ENCODE assay signal across 10 cellular contexts in genomic region chr12:109115758-109116610, GRCh38. TPM values are rescaled to one million over a fixed set of nuclear protein-coding genes. Genes with fewer than 3 reads are reported as not detected.
DNase-seq lines count a peak whose midpoint lies in the region; ATAC-seq and TF ChIP-seq lines count a peak whose summit lies in the region.
"Had no signal": no experiment of that assay in that cellular context is flagged by ENCODE, and none has a peak within 500 bp of the region (broad histone marks: within the 10 kb centered on the region; RNA-seq: fewer than 3 reads in every experiment).

ACACB (plus strand) TSS chr12:109116587; CDS start chr12:109139406, 22,819 bp downstream.

- peaks cover 15% of the 10 kb centered on the region for H3K4me1 ChIP-seq in OCI-LY7 (ENCODE audit: insufficient read depth, low read length, poor library complexity, severe bottlenecking)
- peaks cover 7% of the 10 kb centered on the region for H3K4me1 ChIP-seq in osteoblast (ENCODE audit: insufficient read depth, low read length)

- no peaks in the 10 kb centered on the region for H4K20me1 ChIP-seq in OCI-LY7 (ENCODE audit: insufficient read depth, low read length)
- H4K20me1 ChIP-seq in osteoblast (ENCODE audit: insufficient read depth, low read length) = no peaks in the 10 kb centered on the region

- no peaks in the 10 kb centered on the region for H3K27me3 Mint-ChIP-seq in CD4-positive, alpha-beta T cell

- H3K79me2 ChIP-seq in OCI-LY7 (ENCODE audit: insufficient read depth, low read depth, low read length) = no peaks in the 10 kb centered on the region
- no peaks in the 10 kb centered on the region for H3K79me2 ChIP-seq in osteoblast (ENCODE audit: insufficient read depth, low read length)

- H3K9me3 Mint-ChIP-seq in CD4-positive, alpha-beta T cell = no peaks in the 10 kb centered on the region

- no peak for ATAC-seq in CD4-positive, alpha-beta T cell (ENCODE audit: poor library complexity)
- peak; percentile 78 for ATAC-seq in Right ventricle myocardium inferior

- H3K9me2 ChIP-seq in OCI-LY7 (ENCODE audit: insufficient read depth, low read length) = no peaks in the 10 kb centered on the region

- intact Hi-C loops in CD4-positive, alpha-beta T cell (cut with DNase I, micrococcal nuclease) = no loop called here
- intact Hi-C loops in OCI-LY7 (cut with micrococcal nuclease; ENCODE audit: unreplicated experiment) = no loop called here
- intact Hi-C loops in Right ventricle myocardium inferior (cut with DNase I) = loop anchor here (2.0 kb wide), 2 partner anchors 15 to 45 kb away; no protein-coding TSS in a partner anchor

- H3K27ac Mint-ChIP-seq in CD4-positive, alpha-beta T cell = no peak within 1 kb of the TSS

- H3K4me1 Mint-ChIP-seq in CD4-positive, alpha-beta T cell (ENCODE audit: low read depth) = peaks cover 37% of the 10 kb centered on the region

- no peak for DNase-seq in CD4-positive, alpha-beta T cell
- DNase-seq in OCI-LY7 (ENCODE audit: low spot score) (no peak), Right ventricle myocardium inferior (ENCODE audit: missing footprints) (peak; percentile 88), osteoblast (ENCODE audit: insufficient read length, low spot score, missing footprints) (no peak), SW 1271 (lab: John Stamatoyannopoulos, UW) (no peak), RKO (ENCODE audit: low spot score) (no peak), DMS 273 treated with DMSO at 0.1 percent for 48 hours (lab: John Stamatoyannopoulos, UW) (no peak)
- no peak for DNase-seq in stimulated activated naive CD4-positive, alpha-beta T cell treated with Interleukin-2 at 50 U/mL for 16 hours (lab: John Stamatoyannopoulos, UW)
- DNase-seq: dermis blood vessel endothelial cell, SHP77 treated with DMSO at 0.1 percent for 48 hours had no signal

- H2AFZ ChIP-seq in OCI-LY7 (ENCODE audit: low read length) (no peak within 1 kb of the TSS), osteoblast (ENCODE audit: low read length) (no peak within 1 kb of the TSS)

- H3K4me3 ChIP-seq in OCI-LY7 (ENCODE audit: low read depth, low read length, poor library complexity, severe bottlenecking) (no peak within 1 kb of the TSS), osteoblast (ENCODE audit: insufficient read depth, low read length) (no peak within 1 kb of the TSS)

- H3K36me3 Mint-ChIP-seq in CD4-positive, alpha-beta T cell (ENCODE audit: low read depth) = no peaks in the 10 kb centered on the region

- CTCF ChIA-PET in CD4-positive, alpha-beta T cell (lab: Charles Lee) = no interaction called here
- CTCF ChIA-PET in OCI-LY7 (lab: Charles Lee; ENCODE audit: unreplicated experiment) = no interaction called here

- POLR2A ChIA-PET in CD4-positive, alpha-beta T cell (lab: Charles Lee) = no interaction called here
- POLR2A ChIA-PET in OCI-LY7 (lab: Charles Lee) = interaction anchor here (1.0 kb wide), 2 partner anchors 10 to 11 kb away, joined by 3 to 4 read pairs; no protein-coding TSS in a partner anchor

- H3K27me3 ChIP-seq in CD4-positive, alpha-beta T cell (ENCODE audit: control insufficient read depth, insufficient read depth, low read length) = no peaks in the 10 kb centered on the region
- no peaks in the 10 kb centered on the region for H3K27me3 ChIP-seq in osteoblast (ENCODE audit: insufficient read depth, low read length)

- BruUV-seq in OCI-LY7 (replicated peaks; lab: Mats Ljungman, UMichigan) = no TSS peak

- no peaks in the 10 kb centered on the region for H3K9me3 ChIP-seq in CD4-positive, alpha-beta T cell (ENCODE audit: control insufficient read depth, low read length)
- H3K9me3 ChIP-seq in OCI-LY7 (ENCODE audit: low read length) = no peaks in the 10 kb centered on the region
- H3K9me3 ChIP-seq in osteoblast (ENCODE audit: low read depth, low read length) = no peaks in the 10 kb centered on the region

- H3K4me3 Mint-ChIP-seq in CD4-positive, alpha-beta T cell = no peak within 1 kb of the TSS

- H3K36me3 ChIP-seq in OCI-LY7 (ENCODE audit: insufficient read depth, low read length) = peaks cover 19% of the 10 kb centered on the region
- H3K36me3 ChIP-seq in osteoblast (ENCODE audit: insufficient read depth, low read length) = no peaks in the 10 kb centered on the region

- no peak for TF ChIP-seq CTCF in CD4-positive, alpha-beta T cell (IDR thresholded peaks at IDR 0.05)
- TF ChIP-seq CTCF in OCI-LY7 (conservative IDR thresholded peaks at IDR 0.05; ENCODE audit: low read length) (no peak), osteoblast (IDR thresholded peaks at IDR 0.05; ENCODE audit: extremely low read depth, low read depth, low read length) (no peak)

- H3K4me2 ChIP-seq in OCI-LY7 (ENCODE audit: low read length) (no peak within 1 kb of the TSS), osteoblast (ENCODE audit: insufficient read depth, low read length) (no peak within 1 kb of the TSS)

- H3K27ac ChIP-seq in CD4-positive, alpha-beta T cell (ENCODE audit: low read depth, low read length) = no peak within 1 kb of the TSS
- H3K27ac ChIP-seq in OCI-LY7 (ENCODE audit: low read depth, low read length, poor library complexity, severe bottlenecking) = no peak within 1 kb of the TSS
- no peak within 1 kb of the TSS for H3K27ac ChIP-seq in osteoblast (ENCODE audit: low read depth, low read length)

RNA-seq across cellular contexts. Expression of gene ACACB, which starts in this region (rescaled TPM):
- total RNA-seq in CD4-positive, alpha-beta T cell = 10 to 100 TPM; 30.3 to 32.2 TPM
- total RNA-seq in OCI-LY7 (2014; rRNA removed; shearing (Covaris generic)) = 19.7 and 25.6 TPM in 2 replicates
- total RNA-seq in OCI-LY7 (2022) = 45.1 and 46.2 TPM in 2 replicates
- total RNA-seq in Right ventricle myocardium inferior = 150 TPM
- total RNA-seq in osteoblast = 13.8 and 16.2 TPM in 2 replicates
